ENCODE assay signal across 29 cellular contexts in genomic region chr2:240573516-240574385, GRCh38. TPM values are rescaled to one million over a fixed set of nuclear protein-coding genes. Genes with fewer than 3 reads are reported as not detected.
DNase-seq lines count a peak whose midpoint lies in the region; ATAC-seq and TF ChIP-seq lines count a peak whose summit lies in the region.
"Had no signal": no experiment of that assay in that cellular context is flagged by ENCODE, and none has a peak within 500 bp of the region (broad histone marks: within the 10 kb centered on the region; RNA-seq: fewer than 3 reads in every experiment).

No MANE protein-coding gene starts in this region.

- no peaks in the 10 kb centered on the region for H3K9me3 ChIP-seq in right atrium auricular region
- no peaks in the 10 kb centered on the region for H3K9me3 ChIP-seq in right lobe of liver
- H3K9me3 ChIP-seq in aorta (ENCODE audit: control insufficient read depth, low read length) = no peaks in the 10 kb centered on the region
- H3K9me3 ChIP-seq in SJCRH30 (replicated peaks) = no peaks in the 10 kb centered on the region
- H3K9me3 ChIP-seq: breast epithelium, esophagus squamous epithelium, gastrocnemius medialis had no signal

- H3K27me3 Mint-ChIP-seq in activated CD4-positive, alpha-beta T cell treated with anti-CD3 and anti-CD28 coated beads, Interleukin-2, amount 10 ng/mL, durations not matched to agents 7 days and 5 days = no peaks in the 10 kb centered on the region
- H3K27me3 Mint-ChIP-seq: activated CD8-positive, alpha-beta memory T cell treated with anti-CD3 and anti-CD28 coated beads, Interleukin-2, amount 10 ng/mL, durations not matched to agents 7 days and 5 days; activated naive CD4-positive, alpha-beta T cell treated with anti-CD3 and anti-CD28 coated beads, Interleukin-2, amount 10 ng/mL, durations not matched to agents 7 days and 5 days; CD8-positive, alpha-beta memory T cell had no signal

- no peak for TF ChIP-seq CTCF in right atrium auricular region (IDR thresholded peaks at IDR 0.05)
- no peak for TF ChIP-seq CTCF in right lobe of liver (IDR thresholded peaks at IDR 0.05)

- no peak for ATAC-seq in Right ventricle myocardium inferior
- ATAC-seq in right lobe of liver = no peak
- ATAC-seq in aorta (ENCODE audit: low FRiP score) = no peak
- ATAC-seq: activated CD8-positive, alpha-beta memory T cell treated with anti-CD3 and anti-CD28 coated beads, Interleukin-2, amount 10 ng/mL, durations not matched to agents 7 days and 5 days; gastrocnemius medialis; stimulated activated effector memory CD8-positive, alpha-beta T cell treated with anti-CD3 and anti-CD28 coated beads, Interleukin-12 subunit alpha, Interleukin-12 subunit beta, amount 100 ng/mL, for 72 hours had no signal

- peaks cover 31% of the 10 kb centered on the region for H3K4me1 Mint-ChIP-seq in activated CD4-positive, alpha-beta T cell treated with anti-CD3 and anti-CD28 coated beads, Interleukin-2, amount 10 ng/mL, durations not matched to agents 7 days and 5 days
- H3K4me1 Mint-ChIP-seq: neural progenitor cell had no signal

- H3K27ac ChIP-seq in right atrium auricular region = no peak overlapping the region
- H3K27ac ChIP-seq in right lobe of liver = no peak overlapping the region
- no peak overlapping the region for H3K27ac ChIP-seq in aorta (ENCODE audit: low read depth in 1 of 2, low read length in 2 of 2)
- H3K27ac ChIP-seq in SJCRH30 = no peak overlapping the region
- H3K27ac ChIP-seq: breast epithelium, gastrocnemius medialis, neural progenitor cell, WERI-Rb-1 had no signal

- H3K27me3 ChIP-seq in right atrium auricular region = no peaks in the 10 kb centered on the region
- no peaks in the 10 kb centered on the region for H3K27me3 ChIP-seq in right lobe of liver
- H3K27me3 ChIP-seq in aorta (ENCODE audit: control insufficient read depth in 1 of 2, insufficient read depth in 2 of 2, low read length in 1 of 2) = no peaks in the 10 kb centered on the region
- H3K27me3 ChIP-seq in SJCRH30 = no peaks in the 10 kb centered on the region
- H3K27me3 ChIP-seq: breast epithelium, esophagus squamous epithelium, gastrocnemius medialis had no signal

- no peaks in the 10 kb centered on the region for H3K9me3 Mint-ChIP-seq in activated CD4-positive, alpha-beta T cell treated with anti-CD3 and anti-CD28 coated beads, Interleukin-2, amount 10 ng/mL, durations not matched to agents 7 days and 5 days
- H3K9me3 Mint-ChIP-seq: activated naive CD4-positive, alpha-beta T cell treated with anti-CD3 and anti-CD28 coated beads, Interleukin-2, amount 10 ng/mL, durations not matched to agents 7 days and 5 days; activated T-helper 1 cell treated with anti-CD3 and anti-CD28 coated beads, Interleukin-12 subunit alpha, Interleukin-12 subunit beta, Interleukin-2, Interleukin-4 antibody, amounts not matched to agents 30 ng/mL and 10 ng/mL and 1 ng/mL, durations not matched to agents 14 hours and 24 hours and 36 hours; CD8-positive, alpha-beta memory T cell; endodermal cell; neural progenitor cell; stimulated activated effector memory CD8-positive, alpha-beta T cell treated with anti-CD3 and anti-CD28 coated beads, Interleukin-12 subunit alpha, Interleukin-12 subunit beta, amount 100 ng/mL, for 72 hours; T-helper 2 cell treated with Interferon-gamma antibody and Interleukin-4, amounts not matched to agents 5 μg/mL and 100 μg/mL, for 36 hours had no signal

- WGBS in right lobe of liver (ENCODE audit: insufficient coverage, low coverage, low lambda C conversion rate, missing lambda C conversion rate) = 92% methylated on average over 2 of the region's 37 CpGs
- 88% methylated on average over 37 of the region's 37 CpGs for WGBS in aorta, 2 donors

- H3K36me3 ChIP-seq in right atrium auricular region (peaks cover 44% of the 10 kb centered on the region), right lobe of liver (peaks cover 0 to 29% (median 3%) of the 10 kb centered on the region in 4 donors), aorta (ENCODE audit: control insufficient read depth in 1 of 2, insufficient read depth in 2 of 2, low read length in 1 of 2) (peaks cover 0 to 2% of the 10 kb centered on the region in 2 donors), SJCRH30 (no peaks in the 10 kb centered on the region)
- H3K36me3 ChIP-seq: breast epithelium, neural progenitor cell had no signal

- peaks cover 0 to 23% of the 10 kb centered on the region in 2 donors for H3K4me1 ChIP-seq in right atrium auricular region
- peaks cover 0 to 19% (median 3%) of the 10 kb centered on the region in 4 donors for H3K4me1 ChIP-seq in right lobe of liver
- no peaks in the 10 kb centered on the region for H3K4me1 ChIP-seq in aorta (ENCODE audit: control insufficient read depth in 1 of 2, insufficient read depth in 2 of 2, low read length in 2 of 2)
- H3K4me1 ChIP-seq in SJCRH30 = peaks cover 10% of the 10 kb centered on the region
- H3K4me1 ChIP-seq: neural progenitor cell had no signal

- H3K4me3 ChIP-seq in right atrium auricular region (no peak overlapping the region), right lobe of liver (no peak overlapping the region), aorta (ENCODE audit: low read length in 2 of 2) (no peak overlapping the region), SJCRH30 (no peak overlapping the region)
- H3K4me3 ChIP-seq: breast epithelium, esophagus squamous epithelium, gastrocnemius medialis, neural progenitor cell, smooth muscle cell had no signal

- peak; percentile 51 for DNase-seq in Right ventricle myocardium inferior (ENCODE audit: missing footprints)
- DNase-seq in right atrium auricular region (ENCODE audit: low spot score) = no peak
- peak in 2 of 3 donors; percentile 18 to 50 for DNase-seq in right lobe of liver
- DNase-seq in aorta = peak; percentile 42 to 63
- DNase-seq in SJCRH30 = no peak
- DNase-seq in activated CD4-positive, alpha-beta T cell treated with anti-CD3 and anti-CD28 coated beads, Interleukin-2, amount 10 ng/mL, durations not matched to agents 7 days and 5 days = no peak
- DNase-seq: activated CD4-positive, alpha-beta T cell treated with anti-CD3 and anti-CD28 coated beads, Interleukin-2, amount 50 U/mL, for 1 hour; activated CD8-positive, alpha-beta memory T cell treated with anti-CD3 and anti-CD28 coated beads, Interleukin-2, amount 10 ng/mL, durations not matched to agents 7 days and 5 days; activated naive CD4-positive, alpha-beta T cell treated with anti-CD3 and anti-CD28 coated beads, Interleukin-2, amount 10 ng/mL, durations not matched to agents 7 days and 5 days; AML-193; amniotic stem cell; cortex of kidney; endodermal cell; esophagus squamous epithelium; HCEC 1CT; hippocampal formation; NCI-H1048; NCI-H187 treated with DMSO at 0.1 percent for 48 hours; NCI-H526; stimulated activated CD4-positive, alpha-beta T cell treated with anti-CD3 and anti-CD28 coated beads, Interleukin-2, amount 100 ng/mL, for 48 hours; WERI-Rb-1 had no signal

- H3K27ac Mint-ChIP-seq in activated CD4-positive, alpha-beta T cell treated with anti-CD3 and anti-CD28 coated beads, Interleukin-2, amount 10 ng/mL, durations not matched to agents 7 days and 5 days = no peak overlapping the region
- H3K27ac Mint-ChIP-seq: activated CD8-positive, alpha-beta memory T cell treated with anti-CD3 and anti-CD28 coated beads, Interleukin-2, amount 10 ng/mL, durations not matched to agents 7 days and 5 days; activated naive CD4-positive, alpha-beta T cell treated with anti-CD3 and anti-CD28 coated beads, Interleukin-2, amount 10 ng/mL, durations not matched to agents 7 days and 5 days; activated T-helper 1 cell treated with anti-CD3 and anti-CD28 coated beads, Interleukin-12 subunit alpha, Interleukin-12 subunit beta, Interleukin-2, Interleukin-4 antibody, amounts not matched to agents 30 ng/mL and 10 ng/mL and 1 ng/mL, durations not matched to agents 14 hours and 24 hours and 36 hours; endodermal cell; neural progenitor cell; stimulated activated effector memory CD8-positive, alpha-beta T cell treated with anti-CD3 and anti-CD28 coated beads, Interleukin-12 subunit alpha, Interleukin-12 subunit beta, amount 100 ng/mL, for 72 hours; T-helper 2 cell treated with Interferon-gamma antibody and Interleukin-4, amounts not matched to agents 5 μg/mL and 100 μg/mL, for 36 hours had no signal

- no peak for TF ChIP-seq POLR2A in right lobe of liver (IDR thresholded peaks at IDR 0.05)

- intact Hi-C loops in Right ventricle myocardium inferior (cut with DNase I) = no loop called here
- intact Hi-C loops in right lobe of liver (cut with DNase I) = no loop called here
- intact Hi-C loops in aorta (cut with DNase I) = no loop called here

- H3K4me3 Mint-ChIP-seq in activated CD4-positive, alpha-beta T cell treated with anti-CD3 and anti-CD28 coated beads, Interleukin-2, amount 10 ng/mL, durations not matched to agents 7 days and 5 days = no peak overlapping the region
- H3K4me3 Mint-ChIP-seq: activated CD8-positive, alpha-beta memory T cell treated with anti-CD3 and anti-CD28 coated beads, Interleukin-2, amount 10 ng/mL, durations not matched to agents 7 days and 5 days; activated naive CD4-positive, alpha-beta T cell treated with anti-CD3 and anti-CD28 coated beads, Interleukin-2, amount 10 ng/mL, durations not matched to agents 7 days and 5 days; activated T-helper 1 cell treated with anti-CD3 and anti-CD28 coated beads, Interleukin-12 subunit alpha, Interleukin-12 subunit beta, Interleukin-2, Interleukin-4 antibody, amounts not matched to agents 30 ng/mL and 10 ng/mL and 1 ng/mL, durations not matched to agents 14 hours and 24 hours and 36 hours; CD8-positive, alpha-beta memory T cell; endodermal cell; neural progenitor cell; stimulated activated effector memory CD8-positive, alpha-beta T cell treated with anti-CD3 and anti-CD28 coated beads, Interleukin-12 subunit alpha, Interleukin-12 subunit beta, amount 100 ng/mL, for 72 hours; T-helper 2 cell treated with Interferon-gamma antibody and Interleukin-4, amounts not matched to agents 5 μg/mL and 100 μg/mL, for 36 hours had no signal

- peaks cover 20% of the 10 kb centered on the region for H3K36me3 Mint-ChIP-seq in activated CD4-positive, alpha-beta T cell treated with anti-CD3 and anti-CD28 coated beads, Interleukin-2, amount 10 ng/mL, durations not matched to agents 7 days and 5 days (ENCODE audit: low read depth)
- H3K36me3 Mint-ChIP-seq: neural progenitor cell had no signal

- POLR2A ChIA-PET in activated CD4-positive, alpha-beta T cell treated with anti-CD3 and anti-CD28 coated beads, Interleukin-2, amount 10 ng/mL, durations not matched to agents 7 days and 5 days (lab: Charles Lee) = no interaction called here

- CTCF ChIA-PET in activated CD4-positive, alpha-beta T cell treated with anti-CD3 and anti-CD28 coated beads, Interleukin-2, amount 10 ng/mL, durations not matched to agents 7 days and 5 days (lab: Charles Lee) = interaction anchor here (1.5 kb wide), 1 partner anchor 13 kb away, joined by 4 read pairs; no protein-coding TSS in a partner anchor

RNA-seq across cellular contexts. Expression of gene RNPEPL1, which starts 5.5 kb away (rescaled TPM):
- total RNA-seq in Right ventricle myocardium inferior (98.4 TPM), right atrium auricular region (10 to 100 TPM; 62.0 to 76.3 TPM), right lobe of liver (100 to 1,000 TPM in 1 of 6 experiments, 10 to 100 TPM in 5; 24.7 to 105 (median 31.0) TPM), aorta (10 to 100 TPM; 42.9 to 46.9 TPM)
- polyA plus RNA-seq in aorta = 100 to 1,000 TPM in 1 of 2 donors, 10 to 100 TPM in 1; 48.2 to 108 TPM
- total RNA-seq in SJCRH30 (2014; rRNA removed; shearing (Covaris generic)) = 6.0 and 8.4 TPM in 2 replicates
- total RNA-seq in activated CD4-positive, alpha-beta T cell treated with anti-CD3 and anti-CD28 coated beads, Interleukin-2, amount 10 ng/mL, durations not matched to agents 7 days and 5 days = 100 to 1,000 TPM; 118 to 122 TPM

RNA-seq across cellular contexts. Expression of gene CAPN10, which starts 12.8 kb away (rescaled TPM):
- total RNA-seq in Right ventricle myocardium inferior = 51.8 TPM
- total RNA-seq in right atrium auricular region = 10 to 100 TPM; 14.1 to 14.6 TPM
- 10 to 100 TPM in 2 of 6 experiments, 1 to 10 TPM in 4; 7.2 to 13.8 (median 9.1) TPM for total RNA-seq in right lobe of liver
- 10 to 100 TPM; 23.7 to 35.5 TPM for total RNA-seq in aorta
- 10 to 100 TPM; 12.6 to 66.9 TPM for polyA plus RNA-seq in aorta
- total RNA-seq in SJCRH30 (2014; rRNA removed; shearing (Covaris generic)) = 23.1 and 27.4 TPM in 2 replicates
- total RNA-seq in activated CD4-positive, alpha-beta T cell treated with anti-CD3 and anti-CD28 coated beads, Interleukin-2, amount 10 ng/mL, durations not matched to agents 7 days and 5 days = 10 to 100 TPM; 40.5 to 58.6 TPM

RNA-seq across cellular contexts. Expression of gene DUSP28, which starts 13.6 kb away (rescaled TPM):
- total RNA-seq in Right ventricle myocardium inferior (14.4 TPM), right atrium auricular region (10 to 100 TPM; 12.0 to 17.5 TPM), right lobe of liver (1 to 10 TPM; 1.3 to 3.5 (median 2.1) TPM), aorta (1 to 10 TPM; 2.1 to 3.4 TPM)
- 1 to 10 TPM; 3.0 to 5.0 TPM for polyA plus RNA-seq in aorta
- total RNA-seq in SJCRH30 (2014; rRNA removed; shearing (Covaris generic)) = 9.3 and 11.3 TPM in 2 replicates
- 10 to 100 TPM in 1 of 2 experiments, 1 to 10 TPM in 1; 9.6 to 11.6 TPM for total RNA-seq in activated CD4-positive, alpha-beta T cell treated with anti-CD3 and anti-CD28 coated beads, Interleukin-2, amount 10 ng/mL, durations not matched to agents 7 days and 5 days

RNA-seq across cellular contexts. Expression of gene ANKMY1, which starts 16.0 kb away (rescaled TPM):
- total RNA-seq in Right ventricle myocardium inferior (5.9 TPM), right atrium auricular region (1 to 10 TPM; 3.7 to 7.9 TPM), right lobe of liver (10 to 100 TPM in 1 of 6 experiments, 1 to 10 TPM in 5; 6.6 to 11.0 (median 9.0) TPM), aorta (10 to 100 TPM; 10.4 to 22.0 TPM)
- polyA plus RNA-seq in aorta = 1 to 10 TPM; 6.2 to 6.6 TPM
- total RNA-seq in SJCRH30 (2014; rRNA removed; shearing (Covaris generic)) = 6.3 and 6.7 TPM in 2 replicates
- total RNA-seq in activated CD4-positive, alpha-beta T cell treated with anti-CD3 and anti-CD28 coated beads, Interleukin-2, amount 10 ng/mL, durations not matched to agents 7 days and 5 days = 10 to 100 TPM; 38.5 to 39.5 TPM

RNA-seq across cellular contexts. Expression of gene GPR35, which starts 51.5 kb away (rescaled TPM):
- 2.2 TPM for total RNA-seq in Right ventricle myocardium inferior
- total RNA-seq in right atrium auricular region = under 1 TPM; 0.56 to 0.86 TPM
- 1 to 10 TPM in 2 of 6 experiments, under 1 TPM in 4; 0.11 to 1.2 (median 0.72) TPM for total RNA-seq in right lobe of liver
- 1 to 10 TPM; 2.1 to 3.9 TPM for total RNA-seq in aorta
- polyA plus RNA-seq in aorta = 10 to 100 TPM; 10.1 to 14.5 TPM
- 0.04 and 0.30 TPM in 2 replicates for total RNA-seq in SJCRH30 (2014; rRNA removed; shearing (Covaris generic))
- total RNA-seq in activated CD4-positive, alpha-beta T cell treated with anti-CD3 and anti-CD28 coated beads, Interleukin-2, amount 10 ng/mL, durations not matched to agents 7 days and 5 days = 1 to 10 TPM; 4.1 to 5.1 TPM

Comparison
In these comparisons a context has a peak if more than half of its experiments do, and no peak if none do; other contexts are left out.
1. DNase-seq: peak in Right ventricle myocardium inferior (single experiment), right lobe of liver (2 of 3) and aorta (2 of 2); none in right atrium auricular region (single experiment), SJCRH30 (0 of 2) and activated CD4-positive, alpha-beta T cell treated with anti-CD3 and anti-CD28 coated beads, Interleukin-2, amount 10 ng/mL, durations not matched to agents 7 days and 5 days (single experiment).